18 cellular contexts compared by ENCODE assay signal in genomic region chr2:222239091-222239490, GRCh38. TPM values are rescaled to one million over a fixed set of nuclear protein-coding genes. Genes with fewer than 3 reads are reported as not detected.
"Had no signal": no experiment of that assay in that cellular context is flagged by ENCODE, and none has a peak within 500 bp of the region (broad histone marks: within the 10 kb centered on the region; RNA-seq: fewer than 3 reads in every experiment).

No MANE protein-coding gene starts in this region.

- H3K27ac Mint-ChIP-seq: activated CD4-positive, alpha-beta memory T cell treated with anti-CD3 and anti-CD28 coated beads for 36 hours; activated CD4-positive, alpha-beta T cell treated with anti-CD3 and anti-CD28 coated beads for 36 hours; activated naive CD8-positive, alpha-beta T cell treated with anti-CD3 and anti-CD28 coated beads for 36 hours; stimulated activated naive CD8-positive, alpha-beta T cell treated with anti-CD3 and anti-CD28 coated beads, Interleukin-15, Interleukin-2, amounts not matched to agents 100 ng/mL and 50 ng/mL, for 24 hours; T-helper 2 cell treated with Interferon-gamma antibody and Interleukin-4, amounts not matched to agents 5 μg/mL and 100 μg/mL, for 36 hours had no signal

- H3K4me1 Mint-ChIP-seq: activated CD4-positive, alpha-beta T cell treated with anti-CD3 and anti-CD28 coated beads for 36 hours; activated naive CD8-positive, alpha-beta T cell treated with anti-CD3 and anti-CD28 coated beads for 36 hours had no signal

- H3K36me3 ChIP-seq: left lung, ovary, transverse colon had no signal

- H3K4me3 Mint-ChIP-seq: activated CD4-positive, alpha-beta memory T cell treated with anti-CD3 and anti-CD28 coated beads for 36 hours; activated CD4-positive, alpha-beta T cell treated with anti-CD3 and anti-CD28 coated beads for 36 hours; activated naive CD8-positive, alpha-beta T cell treated with anti-CD3 and anti-CD28 coated beads for 36 hours; stimulated activated naive CD8-positive, alpha-beta T cell treated with anti-CD3 and anti-CD28 coated beads, Interleukin-15, Interleukin-2, amounts not matched to agents 100 ng/mL and 50 ng/mL, for 24 hours; T-helper 2 cell treated with Interferon-gamma antibody and Interleukin-4, amounts not matched to agents 5 μg/mL and 100 μg/mL, for 36 hours had no signal

- H3K9me3 Mint-ChIP-seq: activated CD4-positive, alpha-beta memory T cell treated with anti-CD3 and anti-CD28 coated beads for 36 hours; T-helper 2 cell treated with Interferon-gamma antibody and Interleukin-4, amounts not matched to agents 5 μg/mL and 100 μg/mL, for 36 hours had no signal

- DNase-seq: activated CD4-positive, alpha-beta memory T cell treated with anti-CD3 and anti-CD28 coated beads for 36 hours; activated CD4-positive, alpha-beta T cell treated with anti-CD3 and anti-CD28 coated beads for 36 hours; activated naive CD4-positive, alpha-beta T cell; activated naive CD8-positive, alpha-beta T cell treated with anti-CD3 and anti-CD28 coated beads for 36 hours; amniotic stem cell; dermis blood vessel endothelial cell; foreskin fibroblast; hippocampal formation; left lung; ovary; psoas muscle; right cardiac atrium; transverse colon had no signal

- H3K27me3 ChIP-seq: ovary had no signal

- FAIRE-seq: TTC549 had no signal

- H3K4me1 ChIP-seq: left lung, psoas muscle, transverse colon had no signal

- H3K27ac ChIP-seq: epithelial cell of prostate, left lung, ovary, psoas muscle, transverse colon had no signal

- ATAC-seq: activated CD4-positive, alpha-beta T cell treated with anti-CD3 and anti-CD28 coated beads for 36 hours; left lung; psoas muscle had no signal

- H3K4me3 ChIP-seq: left lung, ovary, psoas muscle, transverse colon had no signal

- H3K36me3 Mint-ChIP-seq: activated CD4-positive, alpha-beta memory T cell treated with anti-CD3 and anti-CD28 coated beads for 36 hours; activated naive CD8-positive, alpha-beta T cell treated with anti-CD3 and anti-CD28 coated beads for 36 hours had no signal

- H3K9me3 ChIP-seq: left lung, ovary, psoas muscle, transverse colon had no signal

RNA-seq across cellular contexts. Expression of gene PAX3, which starts 59.7 kb away (rescaled TPM):
- total RNA-seq: activated CD4-positive, alpha-beta memory T cell treated with anti-CD3 and anti-CD28 coated beads for 36 hours; activated CD4-positive, alpha-beta T cell treated with anti-CD3 and anti-CD28 coated beads for 36 hours; activated naive CD8-positive, alpha-beta T cell treated with anti-CD3 and anti-CD28 coated beads for 36 hours; dermis blood vessel endothelial cell; kidney epithelial cell; left lung; ovary; transverse colon had no signal
- polyA plus RNA-seq: ovary had no signal
